ENCODE assay signal across 8 cellular contexts in the genomic region with DNA sequence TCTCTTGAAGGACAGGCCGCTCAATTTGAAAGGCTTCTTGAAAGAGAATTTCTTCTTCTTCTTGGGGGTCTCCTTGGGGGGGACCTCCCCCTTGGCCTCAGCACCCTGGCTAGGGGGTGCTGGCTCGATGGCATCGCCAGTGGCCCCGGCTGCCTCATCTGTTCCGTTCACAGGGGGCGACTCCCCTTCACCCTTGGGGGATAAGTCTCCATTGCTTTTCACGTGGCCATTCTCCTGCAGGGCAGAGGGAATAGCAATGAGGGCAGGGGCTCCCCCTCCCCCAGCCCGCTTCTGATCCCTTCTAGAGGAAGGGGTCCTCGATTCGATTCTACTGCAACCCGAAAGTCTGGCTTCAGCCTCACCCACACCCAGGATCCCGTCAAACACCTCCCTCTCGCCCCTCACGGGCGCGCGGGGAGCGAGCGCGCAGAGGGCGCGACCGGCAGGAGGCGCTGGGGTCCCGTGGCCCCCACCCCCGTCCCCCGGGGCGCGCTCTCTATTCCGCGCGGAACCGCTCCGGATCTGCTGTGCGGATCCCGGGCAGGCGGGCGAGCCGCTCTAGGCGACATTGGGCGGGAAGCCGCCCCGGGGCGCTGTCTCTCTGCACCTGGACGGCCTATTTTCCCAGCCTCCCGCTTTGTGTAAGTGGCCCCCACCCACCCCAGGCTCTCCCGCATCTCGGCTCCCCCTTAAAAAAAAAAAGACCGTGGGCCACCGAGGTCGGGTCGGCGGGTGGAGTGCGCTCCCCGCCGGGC. TPM values are rescaled to one million over a fixed set of nuclear protein-coding genes. Genes with fewer than 3 reads are reported as not detected.
DNase-seq lines count a peak whose midpoint lies in the region; ATAC-seq and TF ChIP-seq lines count a peak whose summit lies in the region.

No MANE protein-coding gene starts in this region.

- POLR2A ChIA-PET in activated CD4-positive, alpha-beta T cell treated with anti-CD3 and anti-CD28 coated beads for 36 hours (lab: Charles Lee): interaction anchor here (0.6 to 1.9 kb wide), 8 partner anchors 35 to 135 kb away, joined by 3 to 15 read pairs (median 5); a partner anchor contains a TSS

- no peaks in the 10 kb centered on the region for H3K9me3 Mint-ChIP-seq in activated CD4-positive, alpha-beta T cell treated with anti-CD3 and anti-CD28 coated beads for 36 hours (ENCODE audit: low read depth)
- H3K9me3 Mint-ChIP-seq in dendritic cell treated with granulocyte-macrophage colony-stimulating factor and Interleukin-4, amounts not matched to agents 40 ng/mL and 50 ng/mL, for 4 days: no peaks in the 10 kb centered on the region

- WGBS in lung, 2 donors: 2 to 3% methylated on average over 39 to 56 of the region's 56 CpGs

- no peaks in the 10 kb centered on the region for H3K27me3 ChIP-seq in lung (ENCODE audit: control insufficient read depth, insufficient read depth)

- intact Hi-C loops in activated CD4-positive, alpha-beta T cell treated with anti-CD3 and anti-CD28 coated beads for 36 hours (cut with DNase I, micrococcal nuclease): loop anchor here (1.0 to 5.0 kb wide), 5 partner anchors 16 to 113 kb away; a partner anchor contains a TSS
- intact Hi-C loops in dendritic cell treated with granulocyte-macrophage colony-stimulating factor and Interleukin-4, amounts not matched to agents 40 ng/mL and 50 ng/mL, for 4 days (cut with micrococcal nuclease): loop anchor here (1.0 kb wide), 1 partner anchor 37 kb away; no protein-coding TSS in a partner anchor

- H3K9me3 ChIP-seq in lung (ENCODE audit: control insufficient read depth in 2 of 2, insufficient read depth in 1 of 2, low read length in 1 of 2): no peaks in the 10 kb centered on the region

- peak overlapping the region; percentile 51 for H3K4me3 ChIP-seq in lung

- peak overlapping the region; percentile 9 to 57 for H3K27ac ChIP-seq in lung (ENCODE audit: low read depth in 1 of 2, low read length in 1 of 2)

- DNase-seq in NCI-H748 (lab: John Stamatoyannopoulos, UW; ENCODE audit: unreplicated experiment) (peak; percentile 62), NCI-H748 treated with DMSO at 0.1 percent for 48 hours (lab: John Stamatoyannopoulos, UW) (no peak), LHCN-M2 (ENCODE audit: low read depth) (peak; percentile 53), lung (ENCODE audit: low spot score) (no peak), islet precursor cell (no peak)
- DNase-seq in activated CD4-positive, alpha-beta T cell treated with anti-CD3 and anti-CD28 coated beads for 36 hours: peak; percentile 76
- peak; percentile 30 to 50 for DNase-seq in stimulated activated CD8-positive, alpha-beta memory T cell treated with anti-CD3 and anti-CD28 coated beads, Interleukin-15, amount 100 ng/mL, for 4 hours (ENCODE audit: low read depth in 2 of 2)

- CTCF ChIA-PET in activated CD4-positive, alpha-beta T cell treated with anti-CD3 and anti-CD28 coated beads for 36 hours (lab: Charles Lee): interaction anchor here (0.7 to 2.4 kb wide), 4 partner anchors 18 to 118 kb away, joined by 3 to 8 read pairs (median 6); no protein-coding TSS in a partner anchor

- peak overlapping the region; percentile 77 for H3K4me3 Mint-ChIP-seq in activated CD4-positive, alpha-beta T cell treated with anti-CD3 and anti-CD28 coated beads for 36 hours
- peak overlapping the region; percentile 73 for H3K4me3 Mint-ChIP-seq in dendritic cell treated with granulocyte-macrophage colony-stimulating factor and Interleukin-4, amounts not matched to agents 40 ng/mL and 50 ng/mL, for 4 days

- H3K36me3 Mint-ChIP-seq in activated CD4-positive, alpha-beta T cell treated with anti-CD3 and anti-CD28 coated beads for 36 hours (ENCODE audit: low read depth): peaks cover 25% of the 10 kb centered on the region
- peaks cover 42% of the 10 kb centered on the region for H3K36me3 Mint-ChIP-seq in dendritic cell treated with granulocyte-macrophage colony-stimulating factor and Interleukin-4, amounts not matched to agents 40 ng/mL and 50 ng/mL, for 4 days (ENCODE audit: low read depth)

- H3K4me1 ChIP-seq in lung (ENCODE audit: control insufficient read depth in 2 of 2, insufficient read depth in 2 of 2, low read length in 2 of 2): peaks cover 0 to 21% of the 10 kb centered on the region in 2 donors

- TF ChIP-seq CTCF in lung (IDR thresholded peaks at IDR 0.05; ENCODE audit: control extremely low read depth, extremely low read depth): peak; percentile 17

- peaks cover 52% of the 10 kb centered on the region for H3K4me1 Mint-ChIP-seq in activated CD4-positive, alpha-beta T cell treated with anti-CD3 and anti-CD28 coated beads for 36 hours
- H3K4me1 Mint-ChIP-seq in dendritic cell treated with granulocyte-macrophage colony-stimulating factor and Interleukin-4, amounts not matched to agents 40 ng/mL and 50 ng/mL, for 4 days (ENCODE audit: low read depth): peaks cover 58% of the 10 kb centered on the region

- H3K27me3 Mint-ChIP-seq in activated CD4-positive, alpha-beta T cell treated with anti-CD3 and anti-CD28 coated beads for 36 hours: no peaks in the 10 kb centered on the region
- H3K27me3 Mint-ChIP-seq in dendritic cell treated with granulocyte-macrophage colony-stimulating factor and Interleukin-4, amounts not matched to agents 40 ng/mL and 50 ng/mL, for 4 days: peaks cover 5% of the 10 kb centered on the region

- peak overlapping the region; percentile 76 for H3K27ac Mint-ChIP-seq in activated CD4-positive, alpha-beta T cell treated with anti-CD3 and anti-CD28 coated beads for 36 hours
- peak overlapping the region; percentile 30 for H3K27ac Mint-ChIP-seq in dendritic cell treated with granulocyte-macrophage colony-stimulating factor and Interleukin-4, amounts not matched to agents 40 ng/mL and 50 ng/mL, for 4 days

- H3K36me3 ChIP-seq in lung (ENCODE audit: control insufficient read depth in 2 of 2, insufficient read depth in 2 of 2, low read length in 2 of 2): peaks cover 18 to 25% of the 10 kb centered on the region in 2 donors

- ATAC-seq in activated CD4-positive, alpha-beta T cell treated with anti-CD3 and anti-CD28 coated beads for 36 hours: peak; percentile 34
- peak; percentile 27 for ATAC-seq in lung (ENCODE audit: insufficient read depth, low FRiP score)

RNA-seq across cellular contexts. Expression of a gene that starts 1.0 kb away (rescaled TPM):
- total RNA-seq in LHCN-M2 (2014; rRNA removed) (94.7 and 107 TPM in 2 replicates), lung (10 to 100 TPM; 37.9 to 78.4 TPM)
- 85.0 TPM for polyA plus RNA-seq in LHCN-M2 (2012)
- total RNA-seq in activated CD4-positive, alpha-beta T cell treated with anti-CD3 and anti-CD28 coated beads for 36 hours: 10 to 100 TPM; 27.0 to 29.3 TPM
- 10 to 100 TPM; 28.4 to 41.2 TPM for polyA plus RNA-seq in lung

RNA-seq across cellular contexts. Expression of a gene that starts 27.2 kb away (rescaled TPM):
- total RNA-seq in LHCN-M2 (2014; rRNA removed) (2.0 and 5.2 TPM in 2 replicates), lung (1 to 10 TPM; 2.2 to 7.0 TPM)
- polyA plus RNA-seq in LHCN-M2 (2012): 1.1 TPM
- 1 to 10 TPM; 3.1 to 3.3 TPM for total RNA-seq in activated CD4-positive, alpha-beta T cell treated with anti-CD3 and anti-CD28 coated beads for 36 hours
- polyA plus RNA-seq in lung: 1 to 10 TPM; 3.2 to 7.2 TPM

RNA-seq across cellular contexts. Expression of a gene that starts 27.3 kb away (rescaled TPM):
- total RNA-seq in LHCN-M2 (2014; rRNA removed): 0.40 TPM in 1 of 2 replicates, not detected in the other
- 0.62 TPM for polyA plus RNA-seq in LHCN-M2 (2012)
- 1 to 10 TPM in 1 of 2 experiments, under 1 TPM in 1; 0.76 to 1.6 TPM for total RNA-seq in activated CD4-positive, alpha-beta T cell treated with anti-CD3 and anti-CD28 coated beads for 36 hours
- 1 to 10 TPM in 1 of 2 donors, under 1 TPM in 1; 0.46 to 1.4 TPM for total RNA-seq in lung
- 1 to 10 TPM in 1 of 2 donors, under 1 TPM in 1; 0.37 to 1.0 TPM for polyA plus RNA-seq in lung

RNA-seq across cellular contexts. Expression of a gene that starts 43.2 kb away (rescaled TPM):
- total RNA-seq in LHCN-M2 (2014; rRNA removed): 53.0 and 54.4 TPM in 2 replicates
- polyA plus RNA-seq in LHCN-M2 (2012): 65.2 TPM
- 100 to 1,000 TPM; 132 to 146 TPM for total RNA-seq in activated CD4-positive, alpha-beta T cell treated with anti-CD3 and anti-CD28 coated beads for 36 hours
- 10 to 100 TPM; 66.2 to 90.4 TPM for total RNA-seq in lung
- polyA plus RNA-seq in lung: 10 to 100 TPM; 47.3 to 78.8 TPM

RNA-seq across cellular contexts. Expression of a gene that starts 59.2 kb away (rescaled TPM):
- total RNA-seq in LHCN-M2 (2014; rRNA removed) (55.4 and 58.0 TPM in 2 replicates), lung (10 to 100 TPM; 58.7 to 80.5 TPM)
- 30.4 TPM for polyA plus RNA-seq in LHCN-M2 (2012)
- 10 to 100 TPM; 29.4 to 36.9 TPM for total RNA-seq in activated CD4-positive, alpha-beta T cell treated with anti-CD3 and anti-CD28 coated beads for 36 hours
- 10 to 100 TPM; 32.8 to 38.0 TPM for polyA plus RNA-seq in lung

Comparison
In these comparisons a context has a peak if more than half of its experiments do, and no peak if none do; other contexts are left out.
1. DNase-seq: peak in NCI-H748 (single experiment), LHCN-M2 (single experiment), activated CD4-positive, alpha-beta T cell treated with anti-CD3 and anti-CD28 coated beads for 36 hours (single experiment) and stimulated activated CD8-positive, alpha-beta memory T cell treated with anti-CD3 and anti-CD28 coated beads, Interleukin-15, amount 100 ng/mL, for 4 hours (2 of 2); none in NCI-H748 treated with DMSO at 0.1 percent for 48 hours (single experiment), lung (single experiment) and islet precursor cell (single experiment).